In genomic region chr3:113695818-113696645, GRCh38 we compare ENCODE assay signal across 1 cellular context.
TF ChIP-seq lines count a peak whose summit lies in the region.

TSS of gene USF3 (minus strand) at chr3:113696642. CDS start at chr3:113674878, 21,764 bp downstream.

TF ChIP-seq in HepG2, 621 proteins besides CTCF, POLR2A, EP300 and RAD21 (continued from another document and continues in another):
- TF ChIP-seq ZBTB7B (CRISPR knock-in tag; IDR thresholded peaks at IDR 0.05) = peak; percentile 63; the same call in 1 of the 2 replicates
- no peak for TF ChIP-seq ZNF550 (CRISPR knock-in tag; IDR thresholded peaks at IDR 0.05; ENCODE audit: borderline replicate concordance)
- TF ChIP-seq MAF1 (CRISPR knock-in tag; IDR thresholded peaks at IDR 0.05; ENCODE audit: borderline replicate concordance) = no peak
- peak; percentile 50; the same call in 1 of the 2 replicates for TF ChIP-seq CBFB (CRISPR knock-in tag; IDR thresholded peaks at IDR 0.05)
- TF ChIP-seq NR1H2 (CRISPR knock-in tag; IDR thresholded peaks at IDR 0.05; ENCODE audit: borderline replicate concordance, low read depth) = no peak
- no peak for TF ChIP-seq DDIT3 (CRISPR knock-in tag; IDR thresholded peaks at IDR 0.05)
- TF ChIP-seq STAG1 (CRISPR knock-in tag; IDR thresholded peaks at IDR 0.05) = no peak
- TF ChIP-seq ZNF883 (CRISPR knock-in tag; IDR thresholded peaks at IDR 0.05; ENCODE audit: not compliant biosample characterization) = peak; percentile 69
- TF ChIP-seq CENPX (CRISPR knock-in tag; IDR thresholded peaks at IDR 0.05) = no peak
- no peak for TF ChIP-seq GMEB1 (CRISPR knock-in tag; IDR thresholded peaks at IDR 0.05; ENCODE audit: borderline replicate concordance)
- TF ChIP-seq JUNB (CRISPR knock-in tag; IDR thresholded peaks at IDR 0.05; ENCODE audit: borderline replicate concordance) = no peak
- TF ChIP-seq CREB3 (CRISPR knock-in tag; IDR thresholded peaks at IDR 0.05) = no peak; the same call in 1 of the 2 replicates
- no peak for TF ChIP-seq DNMT1 (CRISPR knock-in tag; IDR thresholded peaks at IDR 0.05)
- TF ChIP-seq CCDC6 (CRISPR knock-in tag; IDR thresholded peaks at IDR 0.05) = peak; percentile 20; the same call in 1 of the 2 replicates
- no peak for TF ChIP-seq KLF11 (CRISPR knock-in tag; IDR thresholded peaks at IDR 0.05)
- no peak for TF ChIP-seq ZNF557 (CRISPR knock-in tag; IDR thresholded peaks at IDR 0.05)
- TF ChIP-seq TSC22D2 (CRISPR knock-in tag; IDR thresholded peaks at IDR 0.05; ENCODE audit: borderline replicate concordance) = no peak
- TF ChIP-seq CAMTA2 (CRISPR knock-in tag; IDR thresholded peaks at IDR 0.05; ENCODE audit: borderline replicate concordance) = no peak
- TF ChIP-seq TP53 (CRISPR knock-in tag; conservative IDR thresholded peaks at IDR 0.05) = no peak
- TF ChIP-seq ZSCAN22 (CRISPR knock-in tag; IDR thresholded peaks at IDR 0.05) = no peak
- TF ChIP-seq RFX3 (CRISPR knock-in tag; IDR thresholded peaks at IDR 0.05) = no peak
- TF ChIP-seq RFXANK (CRISPR knock-in tag; IDR thresholded peaks at IDR 0.05) = no peak
- peak; percentile 72 for TF ChIP-seq GABPB1 (CRISPR knock-in tag; IDR thresholded peaks at IDR 0.05)
- TF ChIP-seq MEIS1 (CRISPR knock-in tag; IDR thresholded peaks at IDR 0.05; ENCODE audit: borderline replicate concordance) = 0 out of 2 replicates have a peak, but pooled peaks have one; percentile 59
- 0 out of 2 replicates have a peak, but pooled peaks have one; percentile 47 for TF ChIP-seq ZNF839 (CRISPR knock-in tag; IDR thresholded peaks at IDR 0.05; ENCODE audit: borderline replicate concordance)
- TF ChIP-seq ARHGAP35 (CRISPR knock-in tag; IDR thresholded peaks at IDR 0.05; ENCODE audit: borderline replicate concordance) = no peak
- TF ChIP-seq HNF4G (IDR thresholded peaks at IDR 0.05; ENCODE audit: borderline replicate concordance, low read depth, low read length) = peak; percentile 7; the same call in 1 of the 2 replicates
- TF ChIP-seq HNF4G (CRISPR knock-in tag; IDR thresholded peaks at IDR 0.05; ENCODE audit: borderline replicate concordance, low read depth) = 0 out of 2 replicates have a peak, but pooled peaks have one; percentile 42
- TF ChIP-seq ZHX2 (IDR thresholded peaks at IDR 0.05; ENCODE audit: low read depth) = no peak
- no peak for TF ChIP-seq ZHX2 (CRISPR knock-in tag; IDR thresholded peaks at IDR 0.05; ENCODE audit: borderline replicate concordance)
- TF ChIP-seq RFX5 (IDR thresholded peaks at IDR 0.05; ENCODE audit: low read depth, low read length) = no peak
- TF ChIP-seq ZNF598 (CRISPR knock-in tag; IDR thresholded peaks at IDR 0.05; ENCODE audit: borderline replicate concordance) = no peak
- TF ChIP-seq ZNF367 (CRISPR knock-in tag; IDR thresholded peaks at IDR 0.05; ENCODE audit: borderline replicate concordance) = no peak
- TF ChIP-seq KLF15 (CRISPR knock-in tag; IDR thresholded peaks at IDR 0.05; ENCODE audit: borderline replicate concordance) = no peak
- no peak for TF ChIP-seq ZC3H13 (CRISPR knock-in tag; IDR thresholded peaks at IDR 0.05)
- TF ChIP-seq ATF6 (CRISPR knock-in tag; conservative IDR thresholded peaks at IDR 0.05) = no peak
- peak; percentile 34; the same call in 1 of the 2 replicates for TF ChIP-seq ELF3 (CRISPR knock-in tag; IDR thresholded peaks at IDR 0.05)
- TF ChIP-seq ZNF800 (CRISPR knock-in tag; IDR thresholded peaks at IDR 0.05) = peak; percentile 62; the same call in 1 of the 2 replicates
- no peak; the same call in 1 of the 2 replicates for TF ChIP-seq KMT2B (CRISPR knock-in tag; IDR thresholded peaks at IDR 0.05)
- TF ChIP-seq REL (CRISPR knock-in tag; conservative IDR thresholded peaks at IDR 0.05) = no peak
- no peak; the same call in 1 of the 2 replicates for TF ChIP-seq KDM4B (CRISPR knock-in tag; IDR thresholded peaks at IDR 0.05)
- peak; percentile 39 for TF ChIP-seq MED1 (CRISPR knock-in tag; IDR thresholded peaks at IDR 0.05)
- no peak for TF ChIP-seq HNRNPUL1 (IDR thresholded peaks at IDR 0.05; ENCODE audit: low read depth, low read length)
- no peak for TF ChIP-seq DZIP1 (CRISPR knock-in tag; IDR thresholded peaks at IDR 0.05)
- no peak for TF ChIP-seq ZNF280B (CRISPR knock-in tag; IDR thresholded peaks at IDR 0.05; ENCODE audit: borderline replicate concordance)
- no peak for TF ChIP-seq BATF2 (CRISPR knock-in tag; IDR thresholded peaks at IDR 0.05)
- no peak for TF ChIP-seq ARNT (IDR thresholded peaks at IDR 0.05)
- no peak for TF ChIP-seq ESRRA (CRISPR knock-in tag; IDR thresholded peaks at IDR 0.05; ENCODE audit: low read depth)
- TF ChIP-seq BORCS8-MEF2B (CRISPR knock-in tag; IDR thresholded peaks at IDR 0.05) = no peak
- no peak for TF ChIP-seq ZSCAN21 (CRISPR knock-in tag; IDR thresholded peaks at IDR 0.05; ENCODE audit: borderline replicate concordance)
